Comparison of ENCODE assay signal across 20 cellular contexts in genomic region chr14:101873401-101873800, GRCh38.
DNase-seq lines count a peak whose midpoint lies in the region; ATAC-seq and TF ChIP-seq lines count a peak whose summit lies in the region.
"Had no signal": no experiment of that assay in that cellular context is flagged by ENCODE, and none has a peak within 500 bp of the region (broad histone marks: within the 10 kb centered on the region; RNA-seq: fewer than 3 reads in every experiment).

No MANE protein-coding gene starts in this region.

- H3K4me1 ChIP-seq in Loucy (ENCODE audit: insufficient read depth, low read length, poor library complexity, severe bottlenecking): peaks cover 49% of the 10 kb centered on the region
- H3K4me1 ChIP-seq: foreskin keratinocyte had no signal

- H3K9me2 ChIP-seq in Loucy (replicated peaks; ENCODE audit: low read depth, low read length): no peaks in the 10 kb centered on the region

- H3K9ac ChIP-seq in Loucy (ENCODE audit: low read depth, low read length, poor library complexity, severe bottlenecking): no peak overlapping the region

- H3K9me3 Mint-ChIP-seq in activated T-cell treated with anti-CD3 and anti-CD28 coated beads, Interleukin-2, amount 50 U/mL, for 24 hours: no peaks in the 10 kb centered on the region
- no peaks in the 10 kb centered on the region for H3K9me3 Mint-ChIP-seq in activated T-cell treated with anti-CD3 and anti-CD28 coated beads, Interleukin-2, amount 50 U/mL, for 4 hours
- no peaks in the 10 kb centered on the region for H3K9me3 Mint-ChIP-seq in effector memory CD8-positive, alpha-beta T cell

- peaks cover 50% of the 10 kb centered on the region for H3K36me3 Mint-ChIP-seq in activated T-cell treated with anti-CD3 and anti-CD28 coated beads, Interleukin-2, amount 50 U/mL, for 24 hours (ENCODE audit: low read depth)
- peaks cover 28% of the 10 kb centered on the region for H3K36me3 Mint-ChIP-seq in activated T-cell treated with anti-CD3 and anti-CD28 coated beads, Interleukin-2, amount 50 U/mL, for 4 hours (ENCODE audit: insufficient read depth)
- peaks cover 31% of the 10 kb centered on the region for H3K36me3 Mint-ChIP-seq in effector memory CD8-positive, alpha-beta T cell (ENCODE audit: insufficient read depth)

- no peak for TF ChIP-seq CTCF in Loucy (conservative IDR thresholded peaks at IDR 0.05; ENCODE audit: low read length)

- H3K9me3 ChIP-seq in Loucy (ENCODE audit: insufficient read depth, low read depth, low read length): no peaks in the 10 kb centered on the region
- H3K9me3 ChIP-seq: uterus had no signal

- peaks cover 11% of the 10 kb centered on the region for H3F3A ChIP-seq in Loucy (ENCODE audit: low read depth)

- H2AFZ ChIP-seq in Loucy (ENCODE audit: low read length): no peak overlapping the region

- ATAC-seq in activated T-cell treated with anti-CD3 and anti-CD28 coated beads, Interleukin-2, amount 50 U/mL, for 4 hours: no peak
- no peak for ATAC-seq in effector memory CD8-positive, alpha-beta T cell (replicated peaks)
- ATAC-seq in HG03159 (IDR thresholded peaks at IDR 0.05; ENCODE audit: unreplicated experiment) (no peak), GM19035 (IDR thresholded peaks at IDR 0.05; ENCODE audit: unreplicated experiment) (no peak)
- ATAC-seq: foreskin keratinocyte, HCT116 had no signal

- H3K36me3 ChIP-seq in Loucy (ENCODE audit: insufficient read depth, low read length): peaks cover 12% of the 10 kb centered on the region; the same call in 1 of the 2 replicates
- H3K36me3 ChIP-seq: uterus had no signal

- H3K4me2 ChIP-seq in Loucy (ENCODE audit: low read depth, low read length, poor library complexity, severe bottlenecking): peak overlapping the region; percentile 6

- H3K4me3 Mint-ChIP-seq in activated T-cell treated with anti-CD3 and anti-CD28 coated beads, Interleukin-2, amount 50 U/mL, for 24 hours: no peak overlapping the region
- H3K4me3 Mint-ChIP-seq in activated T-cell treated with anti-CD3 and anti-CD28 coated beads, Interleukin-2, amount 50 U/mL, for 4 hours: no peak overlapping the region
- peak overlapping the region in 1 of 2 donors; percentile 54 for H3K4me3 Mint-ChIP-seq in effector memory CD8-positive, alpha-beta T cell

- DNase-seq in activated T-cell treated with anti-CD3 and anti-CD28 coated beads, Interleukin-2, amount 50 U/mL, for 24 hours: no peak
- no peak for DNase-seq in activated T-cell treated with anti-CD3 and anti-CD28 coated beads, Interleukin-2, amount 50 U/mL, for 4 hours
- DNase-seq in effector memory CD8-positive, alpha-beta T cell: no peak
- DNase-seq in retina (peak; percentile 69), NCI-H345 (lab: John Stamatoyannopoulos, UW) (no peak)
- DNase-seq: activated CD4-positive, alpha-beta T cell treated with anti-CD3 and anti-CD28 coated beads for 4 hours; activated naive CD4-positive, alpha-beta T cell treated with anti-CD3 and anti-CD28 coated beads, Interleukin-2, amount 50 U/mL, for 16 hours; C1 segment of cervical spinal cord; foreskin keratinocyte; hypothalamus; NCI-H2029; NK-92 treated with Interleukin-12 subunit alpha and Interleukin-12 subunit beta, amount 100 ng/mL, for 24 hours; stimulated activated CD8-positive, alpha-beta memory T cell treated with anti-CD3 and anti-CD28 coated beads, Interleukin-4, amount 100 ng/mL, for 48 hours; substantia nigra; uterus had no signal

- peaks cover 84% of the 10 kb centered on the region for H3K4me1 Mint-ChIP-seq in activated T-cell treated with anti-CD3 and anti-CD28 coated beads, Interleukin-2, amount 50 U/mL, for 24 hours (ENCODE audit: low read depth)
- peaks cover 88% of the 10 kb centered on the region for H3K4me1 Mint-ChIP-seq in activated T-cell treated with anti-CD3 and anti-CD28 coated beads, Interleukin-2, amount 50 U/mL, for 4 hours (ENCODE audit: low read depth)
- H3K4me1 Mint-ChIP-seq in effector memory CD8-positive, alpha-beta T cell (ENCODE audit: low read depth in 2 of 2): peaks cover 59 to 81% of the 10 kb centered on the region in 2 donors

- peaks cover 74% of the 10 kb centered on the region for H4K20me1 ChIP-seq in Loucy (ENCODE audit: insufficient read depth, low read length, poor library complexity, severe bottlenecking)

- H3K79me2 ChIP-seq in Loucy (ENCODE audit: insufficient read depth, low read length): peaks cover 89% of the 10 kb centered on the region

- H3K27me3 Mint-ChIP-seq in activated T-cell treated with anti-CD3 and anti-CD28 coated beads, Interleukin-2, amount 50 U/mL, for 24 hours: no peaks in the 10 kb centered on the region
- no peaks in the 10 kb centered on the region for H3K27me3 Mint-ChIP-seq in activated T-cell treated with anti-CD3 and anti-CD28 coated beads, Interleukin-2, amount 50 U/mL, for 4 hours (ENCODE audit: low read depth)
- H3K27me3 Mint-ChIP-seq in effector memory CD8-positive, alpha-beta T cell: no peaks in the 10 kb centered on the region
- H3K27me3 Mint-ChIP-seq: brain had no signal

- peak overlapping the region; percentile 13 for H3K27ac Mint-ChIP-seq in activated T-cell treated with anti-CD3 and anti-CD28 coated beads, Interleukin-2, amount 50 U/mL, for 24 hours
- peak overlapping the region; percentile 85 to 90 for H3K27ac Mint-ChIP-seq in effector memory CD8-positive, alpha-beta T cell

- no peaks in the 10 kb centered on the region for H3K27me3 ChIP-seq in Loucy (ENCODE audit: insufficient read depth, low read length, poor library complexity, severe bottlenecking)
- H3K27me3 ChIP-seq: foreskin keratinocyte, uterus had no signal

- no peak overlapping the region for H3K4me3 ChIP-seq in Loucy (ENCODE audit: low read length, poor library complexity, severe bottlenecking)
- H3K4me3 ChIP-seq: uterus had no signal
